In the genomic region with DNA sequence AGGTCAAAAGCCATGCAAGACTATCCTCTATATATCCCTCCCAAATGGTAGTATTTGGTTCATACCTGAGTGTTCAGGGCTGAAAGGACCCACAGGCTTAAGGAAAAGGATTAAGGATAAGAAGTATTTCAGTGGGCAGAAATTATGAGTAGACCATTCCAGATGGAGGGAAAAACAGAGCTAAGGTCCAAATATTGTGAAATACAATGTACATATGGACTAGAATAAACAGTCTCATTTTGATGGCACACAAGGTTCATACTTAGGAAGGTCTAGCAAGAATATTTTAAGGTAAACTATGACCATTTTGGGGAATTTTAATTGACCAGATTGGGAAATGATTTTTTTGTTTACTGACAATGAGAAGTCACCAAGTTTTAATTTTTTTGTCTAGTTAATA, we compare ENCODE assay signal across 24 cellular contexts.
"Had no signal": no experiment of that assay in that cellular context is flagged by ENCODE, and none has a peak within 500 bp of the region (broad histone marks: within the 10 kb centered on the region; RNA-seq: fewer than 3 reads in every experiment).

No MANE protein-coding gene starts in this region.

- H3K27me3 Mint-ChIP-seq: activated CD4-positive, alpha-beta T cell treated with anti-CD3 and anti-CD28 coated beads, Interleukin-2, amount 10 ng/mL, durations not matched to agents 24 days and 14 days; activated CD8-positive, alpha-beta T cell treated with anti-CD3 and anti-CD28 coated beads for 36 hours; activated naive CD4-positive, alpha-beta T cell treated with anti-CD3 and anti-CD28 coated beads, Interleukin-2, amount 50 U/mL, for 24 hours; activated naive CD8-positive, alpha-beta T cell treated with anti-CD3 and anti-CD28 coated beads, Interleukin-2, amount 10 ng/mL, durations not matched to agents 7 days and 5 days; activated T-cell treated with anti-CD3 and anti-CD28 coated beads, Interleukin-2, amount 50 U/mL, for 24 hours had no signal

- H3K4me3 Mint-ChIP-seq: activated CD4-positive, alpha-beta T cell treated with anti-CD3 and anti-CD28 coated beads, Interleukin-2, amount 10 ng/mL, durations not matched to agents 24 days and 14 days; activated CD8-positive, alpha-beta T cell treated with anti-CD3 and anti-CD28 coated beads for 36 hours; activated naive CD4-positive, alpha-beta T cell treated with anti-CD3 and anti-CD28 coated beads, Interleukin-2, amount 50 U/mL, for 24 hours; activated naive CD8-positive, alpha-beta T cell treated with anti-CD3 and anti-CD28 coated beads, Interleukin-2, amount 10 ng/mL, durations not matched to agents 7 days and 5 days; activated T-cell treated with anti-CD3 and anti-CD28 coated beads, Interleukin-2, amount 50 U/mL, for 24 hours had no signal

- DNase-seq: activated CD4-positive, alpha-beta T cell treated with anti-CD3 and anti-CD28 coated beads, Interleukin-2, amount 10 ng/mL, durations not matched to agents 24 days and 14 days; activated CD4-positive, alpha-beta T cell treated with anti-CD3 and anti-CD28 coated beads, Interleukin-2, amount 50 U/mL, for 4 hours; activated CD8-positive, alpha-beta T cell treated with anti-CD3 and anti-CD28 coated beads for 36 hours; activated gamma-delta T cell; activated naive CD4-positive, alpha-beta T cell treated with Interleukin-2 at 50 U/mL for 16 hours; activated naive CD8-positive, alpha-beta T cell treated with anti-CD3 and anti-CD28 coated beads, Interleukin-2, amount 10 ng/mL, durations not matched to agents 7 days and 5 days; activated T-cell treated with anti-CD3 and anti-CD28 coated beads, Interleukin-2, amount 50 U/mL, for 24 hours; adrenal gland; body of pancreas; NCI-H1048; NCI-H1105 treated with DMSO at 0.1 percent for 48 hours; NCI-H1436; NCI-H1694; NCI-H1930; NCI-H2081 treated with DMSO at 0.1 percent for 48 hours; NCI-H524 treated with DMSO at 0.1 percent for 48 hours; SHP77; SJCRH30; T1000 had no signal

- H3K4me1 Mint-ChIP-seq: activated CD4-positive, alpha-beta T cell treated with anti-CD3 and anti-CD28 coated beads, Interleukin-2, amount 10 ng/mL, durations not matched to agents 24 days and 14 days; activated naive CD4-positive, alpha-beta T cell treated with anti-CD3 and anti-CD28 coated beads, Interleukin-2, amount 50 U/mL, for 24 hours; activated naive CD8-positive, alpha-beta T cell treated with anti-CD3 and anti-CD28 coated beads, Interleukin-2, amount 10 ng/mL, durations not matched to agents 7 days and 5 days had no signal

- H3K36me3 Mint-ChIP-seq: activated naive CD4-positive, alpha-beta T cell treated with anti-CD3 and anti-CD28 coated beads, Interleukin-2, amount 50 U/mL, for 24 hours; activated naive CD8-positive, alpha-beta T cell treated with anti-CD3 and anti-CD28 coated beads, Interleukin-2, amount 10 ng/mL, durations not matched to agents 7 days and 5 days had no signal

- H3K27ac Mint-ChIP-seq: activated CD4-positive, alpha-beta T cell treated with anti-CD3 and anti-CD28 coated beads, Interleukin-2, amount 10 ng/mL, durations not matched to agents 24 days and 14 days; activated CD8-positive, alpha-beta T cell treated with anti-CD3 and anti-CD28 coated beads for 36 hours; activated naive CD4-positive, alpha-beta T cell treated with anti-CD3 and anti-CD28 coated beads, Interleukin-2, amount 50 U/mL, for 24 hours; activated naive CD8-positive, alpha-beta T cell treated with anti-CD3 and anti-CD28 coated beads, Interleukin-2, amount 10 ng/mL, durations not matched to agents 7 days and 5 days; activated T-cell treated with anti-CD3 and anti-CD28 coated beads, Interleukin-2, amount 50 U/mL, for 24 hours; activated T-helper 2 cell treated with anti-CD3 and anti-CD28 coated beads, Interferon-gamma antibody, Interleukin-2, Interleukin-4, amounts not matched to agents 10 μg/mL and 5 μg/mL and 100 μg/mL, durations not matched to agents 14 hours and 24 hours and 36 hours had no signal

- H3K4me3 ChIP-seq: adrenal gland, body of pancreas, breast epithelium, SJCRH30, SK-N-MC had no signal

- ATAC-seq: activated CD8-positive, alpha-beta T cell treated with anti-CD3 and anti-CD28 coated beads for 36 hours; body of pancreas; Panc1 had no signal

- H3K9me3 Mint-ChIP-seq: activated naive CD4-positive, alpha-beta T cell treated with anti-CD3 and anti-CD28 coated beads, Interleukin-2, amount 50 U/mL, for 24 hours had no signal

- H3K4me1 ChIP-seq: breast epithelium, SJCRH30 had no signal

- H3K27ac ChIP-seq: adrenal gland, body of pancreas, breast epithelium, SJCRH30, SK-N-MC had no signal

- H3K27me3 ChIP-seq: adrenal gland, body of pancreas, breast epithelium, SJCRH30 had no signal

- H3K36me3 ChIP-seq: adrenal gland, breast epithelium, SJCRH30 had no signal
